In the genomic region with DNA sequence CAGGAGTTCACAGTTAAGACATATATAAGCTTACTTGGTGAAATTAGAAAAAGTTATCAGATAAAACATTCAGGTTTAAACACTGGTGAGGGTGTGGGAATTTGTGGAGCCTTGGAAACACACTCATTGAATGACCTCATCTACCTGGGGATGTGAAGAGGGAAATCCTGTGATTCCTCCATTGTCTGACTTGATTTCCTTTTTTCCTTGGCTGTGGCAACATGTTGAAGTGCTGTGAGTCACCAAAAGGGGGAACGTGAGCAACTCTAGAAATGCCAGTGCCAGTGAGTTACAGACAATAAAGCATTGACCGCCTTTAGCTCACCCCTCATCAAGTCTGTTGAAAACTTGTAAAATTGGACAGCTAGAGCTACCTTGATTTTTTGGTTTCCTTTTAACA, we compare ENCODE assay signal across 1 cellular context.
TF ChIP-seq lines count a peak whose summit lies in the region.

No MANE protein-coding gene starts in this region.

TF ChIP-seq in GM23338, 12 proteins besides CTCF, POLR2A, EP300 and RAD21 (continued from another document):
- TF ChIP-seq, protein P1, sequence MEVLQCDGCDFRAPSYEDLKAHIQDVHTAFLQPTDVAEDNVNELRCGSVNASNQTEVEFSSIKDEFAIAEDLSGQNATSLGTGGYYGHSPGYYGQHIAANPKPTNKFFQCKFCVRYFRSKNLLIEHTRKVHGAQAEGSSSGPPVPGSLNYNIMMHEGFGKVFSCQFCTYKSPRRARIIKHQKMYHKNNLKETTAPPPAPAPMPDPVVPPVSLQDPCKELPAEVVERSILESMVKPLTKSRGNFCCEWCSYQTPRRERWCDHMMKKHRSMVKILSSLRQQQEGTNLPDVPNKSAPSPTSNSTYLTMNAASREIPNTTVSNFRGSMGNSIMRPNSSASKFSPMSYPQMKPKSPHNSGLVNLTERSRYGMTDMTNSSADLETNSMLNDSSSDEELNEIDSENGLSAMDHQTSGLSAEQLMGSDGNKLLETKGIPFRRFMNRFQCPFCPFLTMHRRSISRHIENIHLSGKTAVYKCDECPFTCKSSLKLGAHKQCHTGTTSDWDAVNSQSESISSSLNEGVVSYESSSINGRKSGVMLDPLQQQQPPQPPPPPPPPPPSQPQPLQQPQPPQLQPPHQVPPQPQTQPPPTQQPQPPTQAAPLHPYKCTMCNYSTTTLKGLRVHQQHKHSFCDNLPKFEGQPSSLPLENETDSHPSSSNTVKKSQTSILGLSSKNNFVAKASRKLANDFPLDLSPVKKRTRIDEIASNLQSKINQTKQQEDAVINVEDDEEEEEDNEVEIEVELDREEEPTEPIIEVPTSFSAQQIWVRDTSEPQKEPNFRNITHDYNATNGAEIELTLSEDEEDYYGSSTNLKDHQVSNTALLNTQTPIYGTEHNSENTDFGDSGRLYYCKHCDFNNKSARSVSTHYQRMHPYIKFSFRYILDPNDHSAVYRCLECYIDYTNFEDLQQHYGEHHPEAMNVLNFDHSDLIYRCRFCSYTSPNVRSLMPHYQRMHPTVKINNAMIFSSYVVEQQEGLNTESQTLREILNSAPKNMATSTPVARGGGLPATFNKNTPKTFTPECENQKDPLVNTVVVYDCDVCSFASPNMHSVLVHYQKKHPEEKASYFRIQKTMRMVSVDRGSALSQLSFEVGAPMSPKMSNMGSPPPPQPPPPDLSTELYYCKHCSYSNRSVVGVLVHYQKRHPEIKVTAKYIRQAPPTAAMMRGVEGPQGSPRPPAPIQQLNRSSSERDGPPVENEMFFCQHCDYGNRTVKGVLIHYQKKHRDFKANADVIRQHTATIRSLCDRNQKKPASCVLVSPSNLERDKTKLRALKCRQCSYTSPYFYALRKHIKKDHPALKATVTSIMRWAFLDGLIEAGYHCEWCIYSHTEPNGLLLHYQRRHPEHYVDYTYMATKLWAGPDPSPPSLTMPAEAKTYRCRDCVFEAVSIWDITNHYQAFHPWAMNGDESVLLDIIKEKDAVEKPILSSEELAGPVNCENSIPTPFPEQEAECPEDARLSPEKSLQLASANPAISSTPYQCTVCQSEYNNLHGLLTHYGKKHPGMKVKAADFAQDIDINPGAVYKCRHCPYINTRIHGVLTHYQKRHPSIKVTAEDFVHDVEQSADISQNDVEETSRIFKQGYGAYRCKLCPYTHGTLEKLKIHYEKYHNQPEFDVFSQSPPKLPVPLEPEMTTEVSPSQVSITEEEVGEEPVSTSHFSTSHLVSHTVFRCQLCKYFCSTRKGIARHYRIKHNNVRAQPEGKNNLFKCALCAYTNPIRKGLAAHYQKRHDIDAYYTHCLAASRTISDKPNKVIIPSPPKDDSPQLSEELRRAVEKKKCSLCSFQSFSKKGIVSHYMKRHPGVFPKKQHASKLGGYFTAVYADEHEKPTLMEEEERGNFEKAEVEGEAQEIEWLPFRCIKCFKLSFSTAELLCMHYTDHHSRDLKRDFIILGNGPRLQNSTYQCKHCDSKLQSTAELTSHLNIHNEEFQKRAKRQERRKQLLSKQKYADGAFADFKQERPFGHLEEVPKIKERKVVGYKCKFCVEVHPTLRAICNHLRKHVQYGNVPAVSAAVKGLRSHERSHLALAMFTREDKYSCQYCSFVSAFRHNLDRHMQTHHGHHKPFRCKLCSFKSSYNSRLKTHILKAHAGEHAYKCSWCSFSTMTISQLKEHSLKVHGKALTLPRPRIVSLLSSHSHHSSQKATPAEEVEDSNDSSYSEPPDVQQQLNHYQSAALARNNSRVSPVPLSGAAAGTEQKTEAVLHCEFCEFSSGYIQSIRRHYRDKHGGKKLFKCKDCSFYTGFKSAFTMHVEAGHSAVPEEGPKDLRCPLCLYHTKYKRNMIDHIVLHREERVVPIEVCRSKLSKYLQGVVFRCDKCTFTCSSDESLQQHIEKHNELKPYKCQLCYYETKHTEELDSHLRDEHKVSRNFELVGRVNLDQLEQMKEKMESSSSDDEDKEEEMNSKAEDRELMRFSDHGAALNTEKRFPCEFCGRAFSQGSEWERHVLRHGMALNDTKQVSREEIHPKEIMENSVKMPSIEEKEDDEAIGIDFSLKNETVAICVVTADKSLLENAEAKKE (CRISPR knock-in tag; IDR thresholded peaks at IDR 0.05) = no peak
- no peak for TF ChIP-seq EZH2phosphoT487 (IDR thresholded peaks at IDR 0.05; ENCODE audit: unreplicated experiment)
- no peak for TF ChIP-seq POLR2AphosphoS5 (IDR thresholded peaks at IDR 0.05; ENCODE audit: low read depth)
